In the genomic region with DNA sequence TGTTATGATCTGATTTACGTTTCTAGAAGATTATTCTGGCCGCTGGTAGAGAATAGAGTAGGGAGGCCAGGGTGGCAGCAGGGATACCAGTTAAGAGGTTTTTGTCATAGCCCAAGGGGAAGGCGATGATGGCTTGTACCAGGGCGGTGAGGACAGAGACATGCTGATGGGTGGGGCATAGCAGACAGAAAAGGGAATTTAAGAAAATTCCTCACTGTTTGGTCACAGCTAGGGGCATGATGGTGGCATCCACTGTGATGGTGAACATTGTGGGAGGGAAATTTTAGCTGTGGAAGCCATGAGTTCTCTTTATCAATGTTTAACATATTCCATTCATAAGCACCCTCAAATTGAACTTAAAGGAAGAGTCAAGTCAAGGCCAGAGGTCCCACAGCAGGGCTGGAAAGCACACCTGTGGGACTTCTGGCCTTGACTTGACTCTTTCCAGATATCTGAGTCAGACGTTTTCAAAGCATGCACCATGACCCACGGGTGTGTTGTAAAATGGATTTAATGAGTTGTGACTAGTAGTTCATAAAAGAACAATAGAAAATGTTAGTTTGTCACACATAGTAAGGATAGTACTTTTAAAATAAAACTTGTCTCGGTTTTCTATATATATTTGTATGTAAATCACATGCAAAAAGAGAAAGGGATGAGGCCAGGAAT, we compare ENCODE assay signal across 32 cellular contexts.
DNase-seq lines count a peak whose midpoint lies in the region; ATAC-seq, FAIRE-seq and TF ChIP-seq lines count a peak whose summit lies in the region.
"Had no signal": no experiment of that assay in that cellular context is flagged by ENCODE, and none has a peak within 500 bp of the region (broad histone marks: within the 10 kb centered on the region; RNA-seq: fewer than 3 reads in every experiment).

No MANE protein-coding gene starts in this region.

- BruUV-seq in HCT116 (replicated peaks; lab: Mats Ljungman, UMichigan): no TSS peak

- TF ChIP-seq RAD21 in HCT116 (IDR thresholded peaks at IDR 0.05; ENCODE audit: low read depth): no peak

- H3K79me2 ChIP-seq in HCT116 (ENCODE audit: insufficient read depth, low read length) (no peaks in the 10 kb centered on the region), MM.1S (ENCODE audit: low read length) (peaks cover 16% of the 10 kb centered on the region; the same call in 1 of the 2 replicates)

- H3K4me1 Mint-ChIP-seq in CD14-positive monocyte: peaks cover 41% of the 10 kb centered on the region

- H4K20me1 ChIP-seq in HCT116 (ENCODE audit: insufficient read depth): no peaks in the 10 kb centered on the region
- no peaks in the 10 kb centered on the region for H4K20me1 ChIP-seq in MM.1S (ENCODE audit: insufficient read depth, low read length)

- RAD21 ChIA-PET in HCT116 (lab: Charles Lee; ENCODE audit: low non-redundant PET in 1 of 2, low total read pairs in 2 of 2, uncharacterized antibody in 2 of 2, unreplicated experiment in 2 of 2): no interaction called here

- H3K27me3 Mint-ChIP-seq in CD14-positive monocyte (ENCODE audit: low read depth in 3 of 3): no peaks in the 10 kb centered on the region
- H3K27me3 Mint-ChIP-seq: naive thymus-derived CD8-positive, alpha-beta T cell had no signal

- ATAC-seq in HCT116: no peak
- no peak for ATAC-seq in omental fat pad (ENCODE audit: low FRiP score)
- ATAC-seq: naive thymus-derived CD8-positive, alpha-beta T cell; Panc1 had no signal

- TF ChIP-seq CTCF in CD14-positive monocyte (IDR thresholded peaks at IDR 0.05): no peak
- TF ChIP-seq CTCF in HCT116 (IDR thresholded peaks at IDR 0.05 in 2 of 3, conservative IDR thresholded peaks at IDR 0.05 in 1 of 3; ENCODE audit: borderline replicate concordance in 1 of 3, insufficient read depth in 1 of 3, low read depth in 2 of 3, low read length in 2 of 3): no peak
- TF ChIP-seq CTCF in bronchial epithelial cell (IDR thresholded peaks at IDR 0.05; ENCODE audit: insufficient read depth, low read length, severe bottlenecking): no peak
- TF ChIP-seq CTCF in omental fat pad (IDR thresholded peaks at IDR 0.05): no peak
- TF ChIP-seq CTCF in MM.1S (IDR thresholded peaks at IDR 0.05; ENCODE audit: low read length): no peak

- no peak overlapping the region for H3K4me3 Mint-ChIP-seq in CD14-positive monocyte
- H3K4me3 Mint-ChIP-seq: naive thymus-derived CD8-positive, alpha-beta T cell had no signal

- H3K4me3 ChIP-seq in HCT116 (replicated peaks in 1 of 2; ENCODE audit: low read depth in 1 of 2, low read length in 2 of 2) (no peak overlapping the region), bronchial epithelial cell (ENCODE audit: low read depth, low read length) (no peak overlapping the region), MM.1S (ENCODE audit: low read length) (no peak overlapping the region)
- H3K4me3 ChIP-seq: BLaER1, colonic mucosa, HAP-1, left ventricle myocardium inferior, transverse colon had no signal

- H3K4me2 ChIP-seq in HCT116 (ENCODE audit: low read length) (peak overlapping the region; percentile 46), MM.1S (ENCODE audit: low read depth, low read length) (no peak overlapping the region)
- H3K4me2 ChIP-seq: BLaER1 had no signal

- no peak for FAIRE-seq in bronchial epithelial cell (lab: Jason Lieb, UNC)
- FAIRE-seq: GM18507, small intestine had no signal

- no peaks in the 10 kb centered on the region for H3F3A ChIP-seq in MM.1S (ENCODE audit: insufficient read depth, low read length)

- H3K27ac Mint-ChIP-seq in CD14-positive monocyte: peak overlapping the region in 4 of 7 donors; percentile 10 to 58 (median 24)
- H3K27ac Mint-ChIP-seq: naive thymus-derived CD8-positive, alpha-beta T cell had no signal

- H3K27ac ChIP-seq in HCT116 (ENCODE audit: low read depth, low read length): no peak overlapping the region; the same call in 1 of the 2 replicates
- H3K27ac ChIP-seq in MM.1S (ENCODE audit: low read length): no peak overlapping the region
- H3K27ac ChIP-seq: BLaER1, brain microvascular endothelial cell, colonic mucosa, left ventricle myocardium inferior, transverse colon had no signal

- H3K27me3 ChIP-seq in HCT116 (ENCODE audit: insufficient read depth, low read length): no peaks in the 10 kb centered on the region
- no peaks in the 10 kb centered on the region for H3K27me3 ChIP-seq in bronchial epithelial cell (ENCODE audit: control insufficient read depth, insufficient read depth, low read length)
- no peaks in the 10 kb centered on the region for H3K27me3 ChIP-seq in MM.1S (replicated peaks; ENCODE audit: insufficient read depth, low read length)
- H3K27me3 ChIP-seq: BLaER1, brain microvascular endothelial cell, colonic mucosa, transverse colon had no signal

- H2AFZ ChIP-seq in HCT116 (ENCODE audit: low read depth, low read length, poor library complexity, severe bottlenecking) (no peak overlapping the region), MM.1S (ENCODE audit: low read length) (no peak overlapping the region)

- H3K9me3 ChIP-seq in HCT116 (ENCODE audit: control insufficient read depth in 1 of 2, insufficient read depth in 1 of 2, low read depth in 1 of 2, low read length in 2 of 2): no peaks in the 10 kb centered on the region
- H3K9me3 ChIP-seq in MM.1S (replicated peaks; ENCODE audit: insufficient read depth, low read length): no peaks in the 10 kb centered on the region
- H3K9me3 ChIP-seq: BLaER1, Caco-2, colonic mucosa, HAP-1, left ventricle myocardium inferior, transverse colon had no signal

- peaks cover 19 to 21% of the 10 kb centered on the region in 2 donors for H3K36me3 Mint-ChIP-seq in CD14-positive monocyte

- H3K9me2 ChIP-seq in HCT116 (ENCODE audit: insufficient read depth): no peaks in the 10 kb centered on the region
- H3K9me2 ChIP-seq in MM.1S (replicated peaks; ENCODE audit: insufficient read depth, low read length): no peaks in the 10 kb centered on the region

- no peak for TF ChIP-seq POLR2A in HCT116 (IDR thresholded peaks at IDR 0.05; ENCODE audit: borderline replicate concordance, extremely low read depth, insufficient read depth, insufficient read length)

- peaks cover 16 to 65% of the 10 kb centered on the region in 2 experiments for H3K4me1 ChIP-seq in HCT116 (ENCODE audit: control insufficient read depth in 1 of 2, insufficient read depth in 2 of 2, low read length in 2 of 2)
- H3K4me1 ChIP-seq in MM.1S (ENCODE audit: low read length): no peaks in the 10 kb centered on the region
- H3K4me1 ChIP-seq: Caco-2, colonic mucosa, left ventricle myocardium inferior had no signal

- H3K36me3 ChIP-seq in HCT116 (ENCODE audit: control insufficient read depth in 1 of 2, insufficient read depth in 2 of 2, low read length in 2 of 2) (no peaks in the 10 kb centered on the region), bronchial epithelial cell (ENCODE audit: control insufficient read depth, insufficient read depth, low read length) (no peaks in the 10 kb centered on the region), MM.1S (replicated peaks; ENCODE audit: insufficient read depth, low read length) (no peaks in the 10 kb centered on the region)
- H3K36me3 ChIP-seq: brain microvascular endothelial cell, colonic mucosa, HAP-1, left ventricle myocardium inferior, transverse colon had no signal

- intact Hi-C loops in CD14-positive monocyte (cut with micrococcal nuclease) (no loop called here), HCT116 (cut with micrococcal nuclease) (no loop called here)

- CTCF ChIA-PET in HCT116 (lab: Charles Lee): no interaction called here

- POLR2A ChIA-PET in HCT116 (lab: Charles Lee): no interaction called here

- DNase-seq in CD14-positive monocyte (ENCODE audit: low spot score) (no peak), HCT116 (ENCODE audit: low read depth, low spot score) (no peak), bronchial epithelial cell (ENCODE audit: low read depth) (peak; percentile 49), mesenteric fat pad (ENCODE audit: low spot score) (peak; percentile 16), omental fat pad (ENCODE audit: low spot score) (no peak), glomerular visceral epithelial cell (ENCODE audit: extremely low spot score) (no peak), MM.1S (no peak)
- DNase-seq: activated CD4-positive, alpha-beta T cell treated with anti-CD3 and anti-CD28 coated beads, Interleukin-2, amount 50 U/mL, for 4 hours; activated CD4-positive, CD25-positive, alpha-beta regulatory T cell; activated naive CD4-positive, alpha-beta T cell treated with Interleukin-2 at 50 U/mL for 16 hours; amniotic stem cell; brain microvascular endothelial cell; Caco-2; colonic mucosa; DMS79 treated with DMSO at 0.1 percent for 48 hours; effector CD8-positive, alpha-beta T cell; foreskin melanocyte; left ventricle myocardium inferior; midbrain; naive thymus-derived CD8-positive, alpha-beta T cell; NCI-H1105 treated with DMSO at 0.1 percent for 48 hours; NCI-H2029; NCI-H524 treated with DMSO at 0.1 percent for 48 hours; NK-92 treated with Interleukin-12 subunit alpha and Interleukin-12 subunit beta, amount 100 ng/mL, for 24 hours; small intestine; stimulated activated CD4-positive, alpha-beta T cell treated with anti-CD3 and anti-CD28 coated beads, Interleukin-1b, Interleukin-23, amount 100 ng/mL, for 48 hours; stimulated activated CD8-positive, alpha-beta memory T cell treated with anti-CD3 and anti-CD28 coated beads, Interleukin-4, amount 100 ng/mL, for 48 hours; transverse colon had no signal

- H3K9me3 Mint-ChIP-seq in CD14-positive monocyte: peaks cover 0 to 2% (median 0%) of the 10 kb centered on the region in 7 donors
- H3K9me3 Mint-ChIP-seq: naive thymus-derived CD8-positive, alpha-beta T cell had no signal

- H3K9ac ChIP-seq in HCT116 (ENCODE audit: low read length) (no peak overlapping the region), MM.1S (ENCODE audit: low read length) (no peak overlapping the region)
- H3K9ac ChIP-seq: BLaER1 had no signal

TF ChIP-seq in HCT116, 20 proteins besides CTCF, POLR2A, EP300 and RAD21:
- TF ChIP-seq CBX3 (IDR thresholded peaks at IDR 0.05; ENCODE audit: low read depth) (0 out of 2 replicates have a peak, but pooled peaks have one; percentile 2), YY1 (IDR thresholded peaks at IDR 0.05; ENCODE audit: extremely low read depth, insufficient replicate concordance, low read depth, low read length) (no peak), FOSL1 (IDR thresholded peaks at IDR 0.05; ENCODE audit: low read depth) (no peak), CEBPB (IDR thresholded peaks at IDR 0.05; ENCODE audit: low read depth) (no peak)
- TF ChIP-seq, protein P1, sequence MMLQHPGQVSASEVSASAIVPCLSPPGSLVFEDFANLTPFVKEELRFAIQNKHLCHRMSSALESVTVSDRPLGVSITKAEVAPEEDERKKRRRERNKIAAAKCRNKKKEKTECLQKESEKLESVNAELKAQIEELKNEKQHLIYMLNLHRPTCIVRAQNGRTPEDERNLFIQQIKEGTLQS (IDR thresholded peaks at IDR 0.05): no peak

Comparison
In these comparisons a context has a peak if more than half of its experiments do, and no peak if none do; other contexts are left out.
1. DNase-seq: peak in bronchial epithelial cell (single experiment) and mesenteric fat pad (single experiment); none in CD14-positive monocyte (single experiment), HCT116 (single experiment), omental fat pad (single experiment), glomerular visceral epithelial cell (single experiment) and MM.1S (single experiment).